Comparison of ENCODE assay signal across 8 cellular contexts in genomic region chr3:28328188-28329151, GRCh38. TPM values are rescaled to one million over a fixed set of nuclear protein-coding genes. Genes with fewer than 3 reads are reported as not detected.
DNase-seq lines count a peak whose midpoint lies in the region; ATAC-seq and TF ChIP-seq lines count a peak whose summit lies in the region.

No MANE protein-coding gene starts in this region.

- H3K9ac ChIP-seq in KMS-11 = no peak overlapping the region

- WGBS in adrenal gland, 4 donors = 79 to 88% (median 81%) methylated on average over 4 of the region's 4 CpGs

- DNase-seq in NOMO-1 treated with DMSO at 0.1 percent for 48 hours (lab: John Stamatoyannopoulos, UW; ENCODE audit: unreplicated experiment) (peak; percentile 65), NOMO-1 treated with dmso at 0.1 percent for 144 hours (lab: John Stamatoyannopoulos, UW; ENCODE audit: unreplicated experiment) (no peak), adrenal gland (no peak), kidney tubule cell (ENCODE audit: low spot score) (peak; percentile 29), omental fat pad (ENCODE audit: low spot score) (no peak)
- no peak for DNase-seq in activated naive CD8-positive, alpha-beta T cell treated with anti-CD3 and anti-CD28 coated beads, Interleukin-2, amount 50 U/mL, for 24 hours

- TF ChIP-seq POLR2A in adrenal gland (IDR thresholded peaks at IDR 0.05) = no peak

- peaks cover 18% of the 10 kb centered on the region for H3K36me3 Mint-ChIP-seq in activated naive CD8-positive, alpha-beta T cell treated with anti-CD3 and anti-CD28 coated beads, Interleukin-2, amount 50 U/mL, for 24 hours (ENCODE audit: low read depth)

- H4K20me1 ChIP-seq in KMS-11 (ENCODE audit: insufficient read depth) = no peaks in the 10 kb centered on the region

- H3K9me3 Mint-ChIP-seq in activated naive CD8-positive, alpha-beta T cell treated with anti-CD3 and anti-CD28 coated beads, Interleukin-2, amount 50 U/mL, for 24 hours = no peaks in the 10 kb centered on the region

- no peak overlapping the region for H2AFZ ChIP-seq in KMS-11 (ENCODE audit: low read depth)

- no peak overlapping the region for H3K4me2 ChIP-seq in KMS-11

- peak; percentile 70 for TF ChIP-seq CTCF in KMS-11 (conservative IDR thresholded peaks at IDR 0.05; ENCODE audit: low read depth, low read length)
- TF ChIP-seq CTCF in adrenal gland (IDR thresholded peaks at IDR 0.05) = peak; percentile 50 to 83 (median 75)
- TF ChIP-seq CTCF in omental fat pad (IDR thresholded peaks at IDR 0.05) = no peak

- no peak overlapping the region for H3K4me3 Mint-ChIP-seq in activated naive CD8-positive, alpha-beta T cell treated with anti-CD3 and anti-CD28 coated beads, Interleukin-2, amount 50 U/mL, for 24 hours

- peaks cover 28% of the 10 kb centered on the region for H3K4me1 Mint-ChIP-seq in activated naive CD8-positive, alpha-beta T cell treated with anti-CD3 and anti-CD28 coated beads, Interleukin-2, amount 50 U/mL, for 24 hours

- intact Hi-C loops in adrenal gland (cut with DNase I) = loop anchor here in 1 of 2 donors (5.0 kb wide), 1 partner anchor 616 kb away; no protein-coding TSS in a partner anchor

- H3K27me3 Mint-ChIP-seq in activated naive CD8-positive, alpha-beta T cell treated with anti-CD3 and anti-CD28 coated beads, Interleukin-2, amount 50 U/mL, for 24 hours = no peaks in the 10 kb centered on the region

- no peak for ATAC-seq in GM18519 (IDR thresholded peaks at IDR 0.05; ENCODE audit: low FRiP score, unreplicated experiment)
- ATAC-seq in activated naive CD8-positive, alpha-beta T cell treated with anti-CD3 and anti-CD28 coated beads, Interleukin-2, amount 50 U/mL, for 24 hours = no peak
- ATAC-seq in omental fat pad (ENCODE audit: low FRiP score) = no peak

- no peaks in the 10 kb centered on the region for H3K79me2 ChIP-seq in KMS-11 (ENCODE audit: insufficient read depth, low read depth)

- peaks cover 45% of the 10 kb centered on the region for H3K4me1 ChIP-seq in KMS-11 (ENCODE audit: low read depth, poor library complexity, severe bottlenecking)
- H3K4me1 ChIP-seq in adrenal gland (replicated peaks in 1 of 2) = no peaks in the 10 kb centered on the region

- H3K4me3 ChIP-seq in KMS-11 (IDR thresholded peaks at IDR 0.05; ENCODE audit: insufficient read depth, low read depth, low read length) = no peak overlapping the region
- no peak overlapping the region for H3K4me3 ChIP-seq in adrenal gland

- H3K27ac ChIP-seq in KMS-11 = no peak overlapping the region
- H3K27ac ChIP-seq in adrenal gland = no peak overlapping the region

- H3K36me3 ChIP-seq in KMS-11 (ENCODE audit: insufficient read depth) (no peaks in the 10 kb centered on the region), adrenal gland (replicated peaks in 1 of 2) (peaks cover 0 to 19% of the 10 kb centered on the region in 2 donors)

- H3K27me3 ChIP-seq in KMS-11 (ENCODE audit: insufficient read depth, low read depth) (no peaks in the 10 kb centered on the region), adrenal gland (no peaks in the 10 kb centered on the region)

- H3K27ac Mint-ChIP-seq in activated naive CD8-positive, alpha-beta T cell treated with anti-CD3 and anti-CD28 coated beads, Interleukin-2, amount 50 U/mL, for 24 hours = no peak overlapping the region

- H3K9me3 ChIP-seq in adrenal gland (replicated peaks in 1 of 3) = peaks cover 0 to 4% (median 0%) of the 10 kb centered on the region in 3 donors

RNA-seq across cellular contexts. Expression of gene ZCWPW2, which starts 20.1 kb away (rescaled TPM):
- total RNA-seq in adrenal gland (1 to 10 TPM in 6 of 8 donors, under 1 TPM in 2; 0.55 to 2.1 (median 1.2) TPM), omental fat pad (under 1 TPM in 2 of 4 donors, not detected in 2; 0.25 to 0.74 TPM)
- polyA plus RNA-seq in adrenal gland = 1 to 10 TPM; 1.2 to 1.4 (median 1.4) TPM

RNA-seq across cellular contexts. Expression of gene AZI2, which starts 20.2 kb away (rescaled TPM):
- total RNA-seq in adrenal gland (10 to 100 TPM; 25.4 to 94.3 (median 60.9) TPM), omental fat pad (100 to 1,000 TPM in 2 of 4 donors, 10 to 100 TPM in 2; 82.0 to 153 (median 114) TPM)
- polyA plus RNA-seq in adrenal gland = 100 to 1,000 TPM in 1 of 3 donors, 10 to 100 TPM in 2; 27.0 to 124 (median 29.8) TPM

Comparison
In these comparisons a context has a peak if more than half of its experiments do, and no peak if none do; other contexts are left out.
1. DNase-seq: peak in NOMO-1 treated with DMSO at 0.1 percent for 48 hours (single experiment) and kidney tubule cell (single experiment); none in NOMO-1 treated with dmso at 0.1 percent for 144 hours (single experiment), adrenal gland (0 of 7), activated naive CD8-positive, alpha-beta T cell treated with anti-CD3 and anti-CD28 coated beads, Interleukin-2, amount 50 U/mL, for 24 hours (single experiment) and omental fat pad (single experiment).
2. CTCF ChIP-seq: peak in KMS-11 (single experiment) and adrenal gland (6 of 6); none in omental fat pad (0 of 3).